In the genomic region with DNA sequence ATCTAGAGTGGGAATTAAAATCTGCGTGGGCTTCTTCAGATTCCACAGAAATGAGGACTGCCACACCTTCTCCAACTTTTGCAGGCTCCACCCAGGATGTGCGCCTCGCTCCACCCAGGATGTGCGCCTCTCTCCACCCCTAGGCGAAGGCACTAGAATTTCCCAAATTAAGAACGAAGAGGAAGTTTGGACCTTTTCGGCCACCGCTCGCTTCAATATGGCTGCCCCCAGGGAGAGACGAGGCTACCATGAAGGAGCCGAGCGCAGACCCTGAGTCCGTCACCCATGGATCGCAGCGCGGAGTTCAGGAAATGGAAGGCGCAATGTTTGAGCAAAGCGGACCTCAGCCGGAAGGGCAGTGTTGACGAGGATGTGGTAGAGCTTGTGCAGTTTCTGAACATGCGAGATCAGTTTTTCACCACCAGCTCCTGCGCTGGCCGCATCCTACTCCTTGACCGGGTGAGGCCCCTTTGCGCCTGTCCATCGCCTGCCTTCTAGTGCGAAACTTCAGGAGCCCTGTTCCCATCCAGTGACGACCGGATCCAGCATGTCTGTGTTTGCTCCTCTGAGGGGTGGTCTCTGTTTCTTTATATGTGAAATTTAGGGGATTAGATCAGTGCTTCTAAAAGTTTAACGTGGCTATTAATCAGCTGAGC, we compare ENCODE assay signal across 8 cellular contexts. TPM values are rescaled to one million over a fixed set of nuclear protein-coding genes. Genes with fewer than 3 reads are reported as not detected.
DNase-seq lines count a peak whose midpoint lies in the region; TF ChIP-seq lines count a peak whose summit lies in the region.

A gene with protein sequence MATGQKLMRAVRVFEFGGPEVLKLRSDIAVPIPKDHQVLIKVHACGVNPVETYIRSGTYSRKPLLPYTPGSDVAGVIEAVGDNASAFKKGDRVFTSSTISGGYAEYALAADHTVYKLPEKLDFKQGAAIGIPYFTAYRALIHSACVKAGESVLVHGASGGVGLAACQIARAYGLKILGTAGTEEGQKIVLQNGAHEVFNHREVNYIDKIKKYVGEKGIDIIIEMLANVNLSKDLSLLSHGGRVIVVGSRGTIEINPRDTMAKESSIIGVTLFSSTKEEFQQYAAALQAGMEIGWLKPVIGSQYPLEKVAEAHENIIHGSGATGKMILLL (minus strand): TSS at position 91 of the 656 bp plus-strand sequence. CDS start 8,229 bp downstream, outside the sequence.
A gene with protein sequence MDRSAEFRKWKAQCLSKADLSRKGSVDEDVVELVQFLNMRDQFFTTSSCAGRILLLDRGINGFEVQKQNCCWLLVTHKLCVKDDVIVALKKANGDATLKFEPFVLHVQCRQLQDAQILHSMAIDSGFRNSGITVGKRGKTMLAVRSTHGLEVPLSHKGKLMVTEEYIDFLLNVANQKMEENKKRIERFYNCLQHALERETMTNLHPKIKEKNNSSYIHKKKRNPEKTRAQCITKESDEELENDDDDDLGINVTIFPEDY (plus strand): TSS at position 193 of the 656 bp plus-strand sequence. CDS start 93 bp downstream, at position 286.

- peaks cover 3% of the 10 kb centered on the region for H3K36me3 ChIP-seq in H7 (replicated peaks; ENCODE audit: control insufficient read depth, insufficient read depth, low read length)
- H3K36me3 ChIP-seq in MG63: peaks cover 25% of the 10 kb centered on the region
- H3K36me3 ChIP-seq in neural progenitor cell: no peaks in the 10 kb centered on the region

- H3K4me3 ChIP-seq in H7 (ENCODE audit: insufficient read depth, low read depth, low read length) (peak within 1 kb of the TSS; percentile 83), MG63 (peak within 1 kb of the TSS; percentile 89), foreskin fibroblast (ENCODE audit: low read depth in 1 of 2, low read length in 2 of 2) (peak within 1 kb of the TSS; percentile 80 to 96), neural progenitor cell (no peak within 1 kb of the TSS)

- no peaks in the 10 kb centered on the region for H3K4me1 ChIP-seq in neural progenitor cell

- H3K27ac Mint-ChIP-seq in neural progenitor cell: peak within 1 kb of the TSS; percentile 86

- H3K27ac ChIP-seq in neural progenitor cell: no peak within 1 kb of the TSS

- TF ChIP-seq CTCF in foreskin fibroblast (IDR thresholded peaks at IDR 0.05; ENCODE audit: low read depth, low read length) (no peak), neural progenitor cell (IDR thresholded peaks at IDR 0.05) (no peak)

- H3K79me2 ChIP-seq in neural progenitor cell (ENCODE audit: low read depth): no peaks in the 10 kb centered on the region

- H3K9ac ChIP-seq in neural progenitor cell: no peak within 1 kb of the TSS

- no peaks in the 10 kb centered on the region for H3K9me3 ChIP-seq in MG63
- no peaks in the 10 kb centered on the region for H3K9me3 ChIP-seq in neural progenitor cell (ENCODE audit: low read depth)

- peaks cover 3% of the 10 kb centered on the region for H3K27me3 Mint-ChIP-seq in neural progenitor cell (ENCODE audit: insufficient read depth, low read depth)

- no peaks in the 10 kb centered on the region for H3F3A ChIP-seq in neural progenitor cell (ENCODE audit: low read depth)

- H3K4me3 Mint-ChIP-seq in neural progenitor cell: peak within 1 kb of the TSS; percentile 95

- DNase-seq in ELF-1 (ENCODE audit: low read depth, low spot score): peak; percentile 92
- peak; percentile 33 for DNase-seq in H7
- peak; percentile 90 for DNase-seq in MG63
- peak; percentile 76 for DNase-seq in SHP77 treated with DMSO at 0.1 percent for 48 hours (lab: John Stamatoyannopoulos, UW)
- peak; percentile 93 for DNase-seq in activated effector memory CD4-positive, alpha-beta T cell treated with anti-CD3 and anti-CD28 coated beads, Interleukin-2, amount 50 U/mL, for 16 hours
- peak; percentile 91 to 97 for DNase-seq in foreskin fibroblast
- no peak for DNase-seq in neural progenitor cell (ENCODE audit: low spot score)
- peak; percentile 92 for DNase-seq in stromal cell of bone marrow (ENCODE audit: low read depth)

- H2AFZ ChIP-seq in neural progenitor cell (replicated peaks): no peak within 1 kb of the TSS

- no peak within 1 kb of the TSS for H3K4me2 ChIP-seq in neural progenitor cell

- H3K4me1 Mint-ChIP-seq in neural progenitor cell: peaks cover 7% of the 10 kb centered on the region

- peaks cover 9% of the 10 kb centered on the region for H3K36me3 Mint-ChIP-seq in neural progenitor cell

- H3K9me3 Mint-ChIP-seq in neural progenitor cell: peaks cover 4% of the 10 kb centered on the region

- H4K20me1 ChIP-seq in neural progenitor cell (ENCODE audit: low read depth): no peaks in the 10 kb centered on the region

- H3K27me3 ChIP-seq in H7 (ENCODE audit: control insufficient read depth, insufficient read depth, low read length): no peaks in the 10 kb centered on the region
- H3K27me3 ChIP-seq in MG63: no peaks in the 10 kb centered on the region
- H3K27me3 ChIP-seq in neural progenitor cell: no peaks in the 10 kb centered on the region

RNA-seq across cellular contexts. Expression of the first gene that starts in this region (rescaled TPM):
- 33.9 and 43.7 TPM in 2 replicates for total RNA-seq in H7 (2014; rRNA removed; shearing (Covaris generic))
- 35.8 and 55.8 TPM in 2 replicates for total RNA-seq in MG63 (2014; rRNA removed; shearing (Covaris generic); ENCODE audit: low replicate concordance)
- not detected in 2 replicates for total RNA-seq in neural progenitor cell (ENCODE audit: low replicate concordance)

RNA-seq across cellular contexts. Expression of the second gene that starts in this region (rescaled TPM):
- 20.2 and 26.3 TPM in 2 replicates for total RNA-seq in H7 (2014; rRNA removed; shearing (Covaris generic))
- 4.0 and 12.2 TPM in 2 replicates for total RNA-seq in MG63 (2014; rRNA removed; shearing (Covaris generic); ENCODE audit: low replicate concordance)
- total RNA-seq in neural progenitor cell (ENCODE audit: low replicate concordance): 0.13 TPM in 1 of 2 replicates, not detected in the other

Comparison
In these comparisons a context has a peak if more than half of its experiments do, and no peak if none do; other contexts are left out.
1. RNA of the first gene that starts in this region (total RNA-seq): 35.8 to 55.8 TPM in MG63 and 33.9 to 43.7 TPM in H7; not detected in neural progenitor cell; every median in the first group is over 10 times any median in the second.